15 cellular contexts compared by ENCODE assay signal in genomic region chr10:7583626-7584025, GRCh38.
DNase-seq lines count a peak whose midpoint lies in the region; ATAC-seq and TF ChIP-seq lines count a peak whose summit lies in the region.
"Had no signal": no experiment of that assay in that cellular context is flagged by ENCODE, and none has a peak within 500 bp of the region (broad histone marks: within the 10 kb centered on the region; RNA-seq: fewer than 3 reads in every experiment).

No MANE protein-coding gene starts in this region.

- no peaks in the 10 kb centered on the region for H3K27me3 ChIP-seq in heart right ventricle
- H3K27me3 ChIP-seq in left ventricle myocardium inferior (ENCODE audit: low read depth) = no peaks in the 10 kb centered on the region
- H3K27me3 ChIP-seq in rectal smooth muscle tissue (ENCODE audit: control insufficient read depth, insufficient read depth, low read length) = no peaks in the 10 kb centered on the region
- no peaks in the 10 kb centered on the region for H3K27me3 ChIP-seq in endodermal cell (ENCODE audit: control insufficient read depth, insufficient read depth, low read length, poor library complexity, severe bottlenecking)
- H3K27me3 ChIP-seq in GM23248 (replicated peaks; ENCODE audit: insufficient read depth) = no peaks in the 10 kb centered on the region
- H3K27me3 ChIP-seq: BLaER1 treated with 17β-estradiol and CSF1 and Interleukin-3, amounts not matched to agents 10 nM and 100 nM had no signal

- ATAC-seq in heart right ventricle (peak in 6 of 8 donors; percentile 39 to 73 (median 51)), left ventricle myocardium superior (peak; percentile 80)
- ATAC-seq: GM12878, GM23338 had no signal

- H3F3A ChIP-seq in GM23248 (ENCODE audit: insufficient read depth) = no peaks in the 10 kb centered on the region

- no peak overlapping the region for H3K27ac ChIP-seq in heart right ventricle
- H3K27ac ChIP-seq in left ventricle myocardium inferior (replicated peaks) = no peak overlapping the region
- peak overlapping the region; percentile 43 for H3K27ac ChIP-seq in rectal smooth muscle tissue (ENCODE audit: low read depth, low read length)
- no peak overlapping the region for H3K27ac ChIP-seq in endodermal cell (ENCODE audit: low read depth, low read length)
- H3K27ac ChIP-seq in GM23248 = no peak overlapping the region
- H3K27ac ChIP-seq: BLaER1 treated with 17β-estradiol and CSF1 and Interleukin-3, amounts not matched to agents 10 nM and 100 nM had no signal

- H4K20me1 ChIP-seq in GM23248 (ENCODE audit: insufficient read depth) = no peaks in the 10 kb centered on the region
- H4K20me1 ChIP-seq: BLaER1 treated with 17β-estradiol and CSF1 and Interleukin-3, amounts not matched to agents 10 nM and 100 nM had no signal

- H3K9me3 Mint-ChIP-seq in endodermal cell (no peaks in the 10 kb centered on the region), osteocyte (ENCODE audit: unreplicated experiment) (no peaks in the 10 kb centered on the region)
- H3K9me3 Mint-ChIP-seq: GM23338 had no signal

- H3K79me2 ChIP-seq in GM23248 (ENCODE audit: insufficient read depth) = no peaks in the 10 kb centered on the region

- no peak overlapping the region for H3K4me2 ChIP-seq in GM23248 (ENCODE audit: unreplicated experiment)
- H3K4me2 ChIP-seq: BLaER1 treated with 17β-estradiol and CSF1 and Interleukin-3, amounts not matched to agents 10 nM and 100 nM; GM23338 had no signal

- no peak for TF ChIP-seq CTCF in heart right ventricle (IDR thresholded peaks at IDR 0.05)
- no peak for TF ChIP-seq CTCF in left ventricle myocardium inferior (IDR thresholded peaks at IDR 0.05; ENCODE audit: borderline replicate concordance)
- no peak for TF ChIP-seq CTCF in endodermal cell (conservative IDR thresholded peaks at IDR 0.05)
- no peak for TF ChIP-seq CTCF in osteocyte (IDR thresholded peaks at IDR 0.05)

- no peaks in the 10 kb centered on the region for H3K36me3 Mint-ChIP-seq in endodermal cell (ENCODE audit: low read depth)
- H3K36me3 Mint-ChIP-seq in osteocyte (ENCODE audit: unreplicated experiment) = no peaks in the 10 kb centered on the region
- H3K36me3 Mint-ChIP-seq: CD4-positive, CD25-positive, alpha-beta regulatory T cell had no signal

- H3K9ac ChIP-seq in rectal smooth muscle tissue (ENCODE audit: low read length) = no peak overlapping the region
- no peak overlapping the region for H3K9ac ChIP-seq in endodermal cell (ENCODE audit: extremely low read depth, low read length, poor library complexity, severe bottlenecking)
- H3K9ac ChIP-seq in GM23248 = no peak overlapping the region
- H3K9ac ChIP-seq: BLaER1 treated with 17β-estradiol and CSF1 and Interleukin-3, amounts not matched to agents 10 nM and 100 nM had no signal

- in situ Hi-C loops in GM23248 (cut with MboI) = no loop called here

- peaks cover 0 to 3% (median 0%) of the 10 kb centered on the region in 9 donors for H3K4me1 ChIP-seq in heart right ventricle
- peaks cover 8% of the 10 kb centered on the region for H3K4me1 ChIP-seq in left ventricle myocardium inferior
- no peaks in the 10 kb centered on the region for H3K4me1 ChIP-seq in rectal smooth muscle tissue (ENCODE audit: control insufficient read depth, insufficient read depth, low read length)
- H3K4me1 ChIP-seq in endodermal cell (ENCODE audit: control insufficient read depth, insufficient read depth, low read length) = no peaks in the 10 kb centered on the region
- H3K4me1 ChIP-seq in GM23248 (ENCODE audit: insufficient read depth) = no peaks in the 10 kb centered on the region
- H3K4me1 ChIP-seq: BLaER1 treated with 17β-estradiol and CSF1 and Interleukin-3, amounts not matched to agents 10 nM and 100 nM had no signal

- H3K9me3 ChIP-seq in heart right ventricle = no peaks in the 10 kb centered on the region
- no peaks in the 10 kb centered on the region for H3K9me3 ChIP-seq in left ventricle myocardium inferior (replicated peaks)
- H3K9me3 ChIP-seq in endodermal cell (ENCODE audit: control insufficient read depth, low read length) = no peaks in the 10 kb centered on the region
- no peaks in the 10 kb centered on the region for H3K9me3 ChIP-seq in GM23248 (ENCODE audit: low read depth)
- H3K9me3 ChIP-seq: BLaER1 treated with 17β-estradiol and CSF1 and Interleukin-3, amounts not matched to agents 10 nM and 100 nM had no signal

- intact Hi-C loops in heart right ventricle (cut with DNase I) (no loop called here), left ventricle myocardium inferior (cut with micrococcal nuclease) (no loop called here), left ventricle myocardium superior (cut with micrococcal nuclease) (no loop called here)

- H3K36me3 ChIP-seq in heart right ventricle (peaks cover 0 to 32% (median 0%) of the 10 kb centered on the region in 9 donors), left ventricle myocardium inferior (peaks cover 3% of the 10 kb centered on the region), rectal smooth muscle tissue (ENCODE audit: control insufficient read depth, insufficient read depth, low read length) (no peaks in the 10 kb centered on the region), endodermal cell (ENCODE audit: control insufficient read depth, insufficient read depth, low read length) (no peaks in the 10 kb centered on the region), GM23248 (ENCODE audit: low read depth) (no peaks in the 10 kb centered on the region)
- H3K36me3 ChIP-seq: BLaER1 treated with 17β-estradiol and CSF1 and Interleukin-3, amounts not matched to agents 10 nM and 100 nM had no signal

- DNase-seq in heart right ventricle = peak; percentile 29 to 35
- no peak for DNase-seq in left ventricle myocardium inferior
- peak; percentile 58 for DNase-seq in left ventricle myocardium superior
- no peak for DNase-seq in endodermal cell
- DNase-seq in GM23248 = no peak
- no peak for DNase-seq in osteocyte (ENCODE audit: extremely low spot score, unreplicated experiment)
- DNase-seq: ACHN; CD4-positive, CD25-positive, alpha-beta regulatory T cell; DMS53; H7; IMR-90 had no signal

- H3K4me1 Mint-ChIP-seq in endodermal cell = peaks cover 8% of the 10 kb centered on the region
- no peaks in the 10 kb centered on the region for H3K4me1 Mint-ChIP-seq in osteocyte (ENCODE audit: unreplicated experiment)

- H2AFZ ChIP-seq in GM23248 = no peak overlapping the region
- H2AFZ ChIP-seq: GM23338 had no signal

- H3K9me2 ChIP-seq in GM23248 (ENCODE audit: insufficient read depth) = no peaks in the 10 kb centered on the region

- no peaks in the 10 kb centered on the region for H3K27me3 Mint-ChIP-seq in endodermal cell (ENCODE audit: insufficient read depth)
- no peaks in the 10 kb centered on the region for H3K27me3 Mint-ChIP-seq in osteocyte (ENCODE audit: unreplicated experiment)

- H3K4me3 ChIP-seq in heart right ventricle (no peak overlapping the region), left ventricle myocardium inferior (no peak overlapping the region), rectal smooth muscle tissue (ENCODE audit: low read length) (no peak overlapping the region), endodermal cell (ENCODE audit: low read length) (no peak overlapping the region), GM23248 (no peak overlapping the region)
- H3K4me3 ChIP-seq: BLaER1 treated with 17β-estradiol and CSF1 and Interleukin-3, amounts not matched to agents 10 nM and 100 nM; GM12878; GM23338 had no signal

- H3K27ac Mint-ChIP-seq in endodermal cell (no peak overlapping the region), osteocyte (ENCODE audit: unreplicated experiment) (no peak overlapping the region)
- H3K27ac Mint-ChIP-seq: CD4-positive, CD25-positive, alpha-beta regulatory T cell; GM23338 had no signal

- 42 to 57% methylated on average over 3 of the region's 3 CpGs for WGBS in heart right ventricle, 2 donors
- WGBS in endodermal cell (ENCODE audit: insufficient coverage in 1 of 2, insufficient read length in 1 of 2), 2 experiments = 94 to 96% methylated on average over 3 of the region's 3 CpGs
- WGBS in GM23248 (ENCODE audit: low coverage in 1 of 2, low lambda C conversion rate in 2 of 2, missing lambda C conversion rate in 2 of 2), 2 experiments = 49 to 56% methylated on average over 3 of the region's 3 CpGs

- no peak overlapping the region for H3K4me3 Mint-ChIP-seq in endodermal cell
- no peak overlapping the region for H3K4me3 Mint-ChIP-seq in osteocyte (ENCODE audit: unreplicated experiment)
- H3K4me3 Mint-ChIP-seq: CD4-positive, CD25-positive, alpha-beta regulatory T cell; GM23338 had no signal

Comparison
In these comparisons a context has a peak if more than half of its experiments do, and no peak if none do; other contexts are left out.
1. DNase-seq: peak in heart right ventricle (2 of 2) and left ventricle myocardium superior (single experiment); none in left ventricle myocardium inferior (single experiment), endodermal cell (single experiment), GM23248 (single experiment) and osteocyte (single experiment).